In genomic region chr20:17738154-17738553, GRCh38 we compare ENCODE assay signal across 32 cellular contexts. TPM values are rescaled to one million over a fixed set of nuclear protein-coding genes. Genes with fewer than 3 reads are reported as not detected.
"Had no signal": no experiment of that assay in that cellular context is flagged by ENCODE, and none has a peak within 500 bp of the region (broad histone marks: within the 10 kb centered on the region; RNA-seq: fewer than 3 reads in every experiment).

No MANE protein-coding gene starts in this region.

- H3K4me3 ChIP-seq: stomach, suprapubic skin, testis, thoracic aorta, thyroid gland, tibial artery, tibial nerve, transverse colon, upper lobe of left lung, upper lobe of right lung, uterus, vagina had no signal

- H3K36me3 ChIP-seq: stomach, suprapubic skin, thoracic aorta, thyroid gland, tibial artery, tibial nerve, transverse colon, upper lobe of left lung, upper lobe of right lung, uterus, vagina had no signal

- ATAC-seq: stimulated activated effector memory CD8-positive, alpha-beta T cell treated with anti-CD3 and anti-CD28 coated beads, Interleukin-12 subunit alpha, Interleukin-12 subunit beta, amount 100 ng/mL, for 72 hours; stimulated activated memory B cell treated with anti-CD40 and anti-IgM and Interleukin-4, amounts not matched to agents 10 μg/mL and 1 μg/mL and 100 μg/mL, for 72 hours; stimulated activated naive B cell treated with anti-CD40 and anti-IgM and Interleukin-4, amounts not matched to agents 10 μg/mL and 1 μg/mL and 100 μg/mL, for 72 hours; stimulated activated naive CD8-positive, alpha-beta T cell treated with anti-CD3 and anti-CD28 coated beads, Interleukin-15, amount 100 ng/mL, for 72 hours; stimulated activated naive CD8-positive, alpha-beta T cell treated with anti-CD3 and anti-CD28 coated beads, Interleukin-15, Interleukin-2, amounts not matched to agents 100 U/mL and 50 U/mL, for 24 hours; upper lobe of right lung had no signal

- FAIRE-seq: urothelium cell line had no signal

- H3K27ac ChIP-seq: stomach, suprapubic skin, testis, thoracic aorta, thyroid gland, tibial artery, tibial nerve, transverse colon, upper lobe of left lung, upper lobe of right lung, uterus, vagina had no signal

- H3K4me1 ChIP-seq: stomach, suprapubic skin, testis, tibial artery, tibial nerve, upper lobe of left lung, upper lobe of right lung, uterus had no signal

- H3K4me3 Mint-ChIP-seq: stimulated activated effector memory CD8-positive, alpha-beta T cell treated with anti-CD3 and anti-CD28 coated beads, Interleukin-12 subunit alpha, Interleukin-12 subunit beta, amount 100 ng/mL, for 72 hours; stimulated activated memory B cell treated with anti-CD40 and anti-IgM and Interleukin-4, amounts not matched to agents 10 μg/mL and 1 μg/mL and 100 μg/mL, for 72 hours; stimulated activated naive B cell treated with anti-CD40 and anti-IgM and Interleukin-4, amounts not matched to agents 10 μg/mL and 1 μg/mL and 100 μg/mL, for 72 hours; stimulated activated naive CD8-positive, alpha-beta T cell treated with anti-CD3 and anti-CD28 coated beads, Interleukin-15, amount 100 ng/mL, for 72 hours; stimulated activated naive CD8-positive, alpha-beta T cell treated with anti-CD3 and anti-CD28 coated beads, Interleukin-15, Interleukin-2, amounts not matched to agents 100 ng/mL and 50 ng/mL, for 24 hours; type B pancreatic cell had no signal

- H3K27me3 Mint-ChIP-seq: type B pancreatic cell had no signal

- H3K4me1 Mint-ChIP-seq: stimulated activated effector memory CD8-positive, alpha-beta T cell treated with anti-CD3 and anti-CD28 coated beads, Interleukin-12 subunit alpha, Interleukin-12 subunit beta, amount 100 ng/mL, for 72 hours; stimulated activated memory B cell treated with anti-CD40 and anti-IgM and Interleukin-4, amounts not matched to agents 10 μg/mL and 1 μg/mL and 100 μg/mL, for 72 hours; stimulated activated naive B cell treated with anti-CD40 and anti-IgM and Interleukin-4, amounts not matched to agents 10 μg/mL and 1 μg/mL and 100 μg/mL, for 72 hours; stimulated activated naive CD8-positive, alpha-beta T cell treated with anti-CD3 and anti-CD28 coated beads, Interleukin-15, amount 100 ng/mL, for 72 hours had no signal

- H3K9me3 ChIP-seq: suprapubic skin, testis, thoracic aorta, thyroid gland, transverse colon, upper lobe of left lung, upper lobe of right lung, uterus, vagina had no signal

- H3K36me3 Mint-ChIP-seq: stimulated activated effector memory CD8-positive, alpha-beta T cell treated with anti-CD3 and anti-CD28 coated beads, Interleukin-12 subunit alpha, Interleukin-12 subunit beta, amount 100 ng/mL, for 72 hours; stimulated activated memory B cell treated with anti-CD40 and anti-IgM and Interleukin-4, amounts not matched to agents 10 μg/mL and 1 μg/mL and 100 μg/mL, for 72 hours; type B pancreatic cell had no signal

- H3K27me3 ChIP-seq: stomach, suprapubic skin, testis, thyroid gland, tibial artery, tibial nerve, transverse colon, upper lobe of left lung, upper lobe of right lung, uterus, vagina had no signal

- DNase-seq: stimulated activated CD4-positive, alpha-beta T cell treated with anti-CD3 and anti-CD28 coated beads, Interleukin-2, amount 100 ng/mL, for 48 hours; stimulated activated CD4-positive, alpha-beta T cell treated with anti-CD3 and anti-CD28 coated beads, Interleukin-4, amount 100 ng/mL, for 1 hour; stimulated activated CD4-positive, alpha-beta T cell treated with anti-CD3 and anti-CD28 coated beads, Interleukin-4, amount 100 ng/mL, for 24 hours; stimulated activated CD4-positive, alpha-beta T cell treated with anti-CD3 and anti-CD28 coated beads, Interleukin-4, amount 100 ng/mL, for 4 hours; stimulated activated CD8-positive, alpha-beta memory T cell treated with anti-CD3 and anti-CD28 coated beads, Interleukin-4, amount 100 ng/mL, for 48 hours; stimulated activated naive B cell treated with anti-CD40 and anti-IgM and Interleukin-4, amounts not matched to agents 10 μg/mL and 1 μg/mL and 100 μg/mL, for 72 hours; stimulated activated naive CD4-positive, alpha-beta T cell; stimulated activated naive CD4-positive, alpha-beta T cell treated with Interleukin-2 at 50 U/mL for 16 hours; stimulated activated naive CD8-positive, alpha-beta T cell treated with anti-CD3 and anti-CD28 coated beads, Interleukin-15, amount 100 ng/mL, for 72 hours; stimulated activated naive CD8-positive, alpha-beta T cell treated with anti-CD3 and anti-CD28 coated beads, Interleukin-15, Interleukin-2, amounts not matched to agents 100 U/mL and 50 U/mL, for 24 hours; stomach; substantia nigra; testis; thyroid gland; tibial artery; transverse colon; upper lobe of left lung; upper lobe of right lung; uterus had no signal

- H3K27ac Mint-ChIP-seq: stimulated activated effector memory CD8-positive, alpha-beta T cell treated with anti-CD3 and anti-CD28 coated beads, Interleukin-12 subunit alpha, Interleukin-12 subunit beta, amount 100 ng/mL, for 72 hours; stimulated activated memory B cell treated with anti-CD40 and anti-IgM and Interleukin-4, amounts not matched to agents 10 μg/mL and 1 μg/mL and 100 μg/mL, for 72 hours; stimulated activated naive B cell treated with anti-CD40 and anti-IgM and Interleukin-4, amounts not matched to agents 10 μg/mL and 1 μg/mL and 100 μg/mL, for 72 hours; stimulated activated naive CD8-positive, alpha-beta T cell treated with anti-CD3 and anti-CD28 coated beads, Interleukin-15, amount 100 ng/mL, for 72 hours; stimulated activated naive CD8-positive, alpha-beta T cell treated with anti-CD3 and anti-CD28 coated beads, Interleukin-15, Interleukin-2, amounts not matched to agents 100 ng/mL and 50 ng/mL, for 24 hours; type B pancreatic cell had no signal

RNA-seq across cellular contexts. Expression of gene BANF2, which starts 38.4 kb away (rescaled TPM):
- total RNA-seq: stomach, subcutaneous adipose tissue, suprapubic skin, temporal lobe, thoracic aorta, tibial nerve, transverse colon, upper lobe of left lung, upper lobe of right lung, ureter, urinary bladder, uterus, vagina had no signal
- polyA plus RNA-seq: stomach, urinary bladder had no signal
